In the genomic region with DNA sequence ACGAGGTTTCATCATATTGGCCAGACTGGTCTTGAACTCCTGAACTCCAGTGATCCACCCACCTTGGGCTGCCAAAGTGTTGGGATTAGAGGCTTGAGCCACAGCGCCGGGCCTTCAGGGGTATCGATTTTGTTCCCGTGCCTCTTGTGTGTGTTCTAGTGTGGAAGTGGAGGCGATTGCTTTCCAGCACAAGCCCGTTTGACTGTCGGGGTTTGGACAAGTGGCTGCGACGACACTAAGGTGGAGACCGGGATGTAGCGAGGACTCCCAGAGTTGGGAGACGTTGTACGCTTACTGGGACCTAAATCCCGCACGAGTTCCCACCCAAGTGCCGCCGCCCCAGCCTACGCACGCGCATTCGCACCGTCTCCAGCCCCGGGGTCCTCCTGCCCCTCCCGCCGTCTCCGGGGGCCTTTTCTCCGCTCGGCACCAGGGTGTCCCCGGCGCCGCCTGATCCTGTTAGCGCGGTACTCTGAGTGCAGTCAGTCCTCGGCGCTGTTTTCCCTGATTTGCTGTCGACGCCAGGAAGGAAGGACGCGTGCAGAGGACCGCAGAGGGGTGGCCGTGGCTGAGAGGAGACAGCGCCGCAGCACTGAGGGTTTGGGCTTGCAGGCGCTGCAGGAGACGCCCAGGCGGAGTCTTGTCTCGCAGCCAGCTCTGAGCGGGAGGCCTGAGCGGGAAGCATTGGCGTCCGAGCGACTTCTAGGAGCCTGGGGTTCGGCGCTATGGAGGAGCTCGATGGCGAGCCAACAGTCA, we compare ENCODE assay signal across 1 cellular context.
TF ChIP-seq lines count a peak whose summit lies in the region.

A gene with protein sequence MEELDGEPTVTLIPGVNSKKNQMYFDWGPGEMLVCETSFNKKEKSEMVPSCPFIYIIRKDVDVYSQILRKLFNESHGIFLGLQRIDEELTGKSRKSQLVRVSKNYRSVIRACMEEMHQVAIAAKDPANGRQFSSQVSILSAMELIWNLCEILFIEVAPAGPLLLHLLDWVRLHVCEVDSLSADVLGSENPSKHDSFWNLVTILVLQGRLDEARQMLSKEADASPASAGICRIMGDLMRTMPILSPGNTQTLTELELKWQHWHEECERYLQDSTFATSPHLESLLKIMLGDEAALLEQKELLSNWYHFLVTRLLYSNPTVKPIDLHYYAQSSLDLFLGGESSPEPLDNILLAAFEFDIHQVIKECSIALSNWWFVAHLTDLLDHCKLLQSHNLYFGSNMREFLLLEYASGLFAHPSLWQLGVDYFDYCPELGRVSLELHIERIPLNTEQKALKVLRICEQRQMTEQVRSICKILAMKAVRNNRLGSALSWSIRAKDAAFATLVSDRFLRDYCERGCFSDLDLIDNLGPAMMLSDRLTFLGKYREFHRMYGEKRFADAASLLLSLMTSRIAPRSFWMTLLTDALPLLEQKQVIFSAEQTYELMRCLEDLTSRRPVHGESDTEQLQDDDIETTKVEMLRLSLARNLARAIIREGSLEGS (plus strand): TSS at position 643 of the 756 bp plus-strand sequence. CDS start 83 bp downstream, at position 726.

TF ChIP-seq in H1, 55 proteins besides CTCF, POLR2A, EP300 and RAD21 (continues in another document):
- TF ChIP-seq SAP30 (IDR thresholded peaks at IDR 0.05; ENCODE audit: insufficient read depth, insufficient replicate concordance, low read length) (no peak), YY1 (IDR thresholded peaks at IDR 0.05; ENCODE audit: low read depth, low read length) (no peak), TEAD4 (IDR thresholded peaks at IDR 0.05; ENCODE audit: low read depth, low read length) (no peak), SIX5 (IDR thresholded peaks at IDR 0.05; ENCODE audit: low read depth, low read length) (no peak), TCF12 (IDR thresholded peaks at IDR 0.05; ENCODE audit: low read depth, low read length) (no peak), SP2 (IDR thresholded peaks at IDR 0.05; ENCODE audit: low read length) (no peak), HDAC6 (IDR thresholded peaks at IDR 0.05; ENCODE audit: low read depth, low read length) (no peak), CBX8 (IDR thresholded peaks at IDR 0.05; ENCODE audit: borderline replicate concordance, low read depth, low read length) (no peak), BACH1 (IDR thresholded peaks at IDR 0.05; ENCODE audit: low read length) (peak; percentile 59; the same call in 1 of the 2 replicates), SIRT6 (IDR thresholded peaks at IDR 0.05; ENCODE audit: low read length) (no peak), RXRA (IDR thresholded peaks at IDR 0.05; ENCODE audit: insufficient read depth, low read depth, low read length) (no peak), TBP (IDR thresholded peaks at IDR 0.05; ENCODE audit: low read depth, low read length) (peak; percentile 80), KDM4A (IDR thresholded peaks at IDR 0.05; ENCODE audit: low read depth, low read length, severe bottlenecking) (no peak), SP1 (IDR thresholded peaks at IDR 0.05; ENCODE audit: low read depth, low read length) (no peak), SP4 (IDR thresholded peaks at IDR 0.05; ENCODE audit: low read length) (peak; percentile 100), KDM1A (IDR thresholded peaks at IDR 0.05; ENCODE audit: borderline replicate concordance, low read length) (no peak), CHD1 (IDR thresholded peaks at IDR 0.05; ENCODE audit: low read depth, low read length) (no peak), CBX5 (IDR thresholded peaks at IDR 0.05; ENCODE audit: low read depth, low read length) (no peak), ZNF274 (IDR thresholded peaks at IDR 0.05; ENCODE audit: borderline replicate concordance, extremely low read depth, low read length) (no peak), NRF1 (IDR thresholded peaks at IDR 0.05; ENCODE audit: low read depth, low read length) (peak; percentile 62), TAF7 (optimal IDR thresholded peaks at IDR 0.05; ENCODE audit: borderline replicate concordance, low read depth, low read length) (no peak), BCL11A (IDR thresholded peaks at IDR 0.05; ENCODE audit: low read depth in 2 of 2, low read length in 2 of 2) (no peak), SUZ12 (IDR thresholded peaks at IDR 0.05; ENCODE audit: low read length) (no peak), SIN3A (conservative IDR thresholded peaks at IDR 0.05 in 1 of 2, IDR thresholded peaks at IDR 0.05 in 1 of 2; ENCODE audit: low read depth in 1 of 2, low read length in 2 of 2) (peak in 1 of 2 experiments; percentile 70; a peak in 1 of 4 replicates), TAF1 (IDR thresholded peaks at IDR 0.05; ENCODE audit: low read depth, low read length) (peak; percentile 73), POU5F1 (IDR thresholded peaks at IDR 0.05; ENCODE audit: low read depth, low read length) (no peak), PHF8 (conservative IDR thresholded peaks at IDR 0.05; ENCODE audit: low read depth, low read length) (peak; percentile 36), GABPA (IDR thresholded peaks at IDR 0.05; ENCODE audit: borderline replicate concordance, insufficient read depth, low read length) (no peak), CEBPB (IDR thresholded peaks at IDR 0.05; ENCODE audit: low read depth, low read length) (no peak), GTF2F1 (IDR thresholded peaks at IDR 0.05; ENCODE audit: borderline replicate concordance, low read depth, low read length) (peak; percentile 78; the same call in 1 of the 2 replicates), MAFK (IDR thresholded peaks at IDR 0.05; ENCODE audit: low read depth, low read length) (no peak), CTBP2 (IDR thresholded peaks at IDR 0.05; ENCODE audit: borderline replicate concordance, insufficient read depth, insufficient read length, low read length) (no peak), RBBP5 (IDR thresholded peaks at IDR 0.05; ENCODE audit: borderline replicate concordance, low read depth, low read length) (no peak; the same call in 1 of the 2 replicates), CREB1 (IDR thresholded peaks at IDR 0.05) (no peak), EZH2 (IDR thresholded peaks at IDR 0.05; ENCODE audit: low read depth, low read length, severe bottlenecking) (no peak), E2F6 (IDR thresholded peaks at IDR 0.05) (peak; percentile 82), KDM5A (IDR thresholded peaks at IDR 0.05; ENCODE audit: low read length) (no peak), BRCA1 (IDR thresholded peaks at IDR 0.05; ENCODE audit: low read depth, low read length) (no peak; the same call in 1 of the 2 replicates), SRF (IDR thresholded peaks at IDR 0.05; ENCODE audit: low read depth, low read length) (no peak), RNF2 (IDR thresholded peaks at IDR 0.05; ENCODE audit: borderline replicate concordance, low read depth, low read length, missing control alignments, poor library complexity, severe bottlenecking) (no peak), FOSL1 (IDR thresholded peaks at IDR 0.05; ENCODE audit: insufficient read depth, low read depth, low read length) (no peak), JUND (IDR thresholded peaks at IDR 0.05; ENCODE audit: low read length) (no peak), JUN (IDR thresholded peaks at IDR 0.05; ENCODE audit: low read depth, low read length) (no peak), ASH2L (IDR thresholded peaks at IDR 0.05; ENCODE audit: low read length) (peak; percentile 34), MAX (IDR thresholded peaks at IDR 0.05) (peak; percentile 67), RFX5 (IDR thresholded peaks at IDR 0.05; ENCODE audit: borderline replicate concordance, low read depth, low read length) (no peak), EGR1 (IDR thresholded peaks at IDR 0.05; ENCODE audit: borderline replicate concordance, low read depth, low read length) (no peak), CHD2 (IDR thresholded peaks at IDR 0.05; ENCODE audit: low read length) (no peak), POLR2AphosphoS5 (IDR thresholded peaks at IDR 0.05; ENCODE audit: low read depth, low read length) (peak; percentile 45; the same call in 1 of the 2 replicates), HDAC2 (IDR thresholded peaks at IDR 0.05; ENCODE audit: borderline replicate concordance in 1 of 2, low read depth in 2 of 2, low read length in 2 of 2) (peak in 1 of 2 experiments; percentile 86; a peak in 1 of 4 replicates), NANOG (IDR thresholded peaks at IDR 0.05; ENCODE audit: insufficient read depth, low read depth, low read length, poor library complexity, severe bottlenecking) (no peak)
- TF ChIP-seq, protein P1, sequence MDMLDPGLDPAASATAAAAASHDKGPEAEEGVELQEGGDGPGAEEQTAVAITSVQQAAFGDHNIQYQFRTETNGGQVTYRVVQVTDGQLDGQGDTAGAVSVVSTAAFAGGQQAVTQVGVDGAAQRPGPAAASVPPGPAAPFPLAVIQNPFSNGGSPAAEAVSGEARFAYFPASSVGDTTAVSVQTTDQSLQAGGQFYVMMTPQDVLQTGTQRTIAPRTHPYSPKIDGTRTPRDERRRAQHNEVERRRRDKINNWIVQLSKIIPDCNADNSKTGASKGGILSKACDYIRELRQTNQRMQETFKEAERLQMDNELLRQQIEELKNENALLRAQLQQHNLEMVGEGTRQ (IDR thresholded peaks at IDR 0.05; ENCODE audit: low read length) = no peak
- TF ChIP-seq, protein P2, sequence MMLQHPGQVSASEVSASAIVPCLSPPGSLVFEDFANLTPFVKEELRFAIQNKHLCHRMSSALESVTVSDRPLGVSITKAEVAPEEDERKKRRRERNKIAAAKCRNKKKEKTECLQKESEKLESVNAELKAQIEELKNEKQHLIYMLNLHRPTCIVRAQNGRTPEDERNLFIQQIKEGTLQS (IDR thresholded peaks at IDR 0.05; ENCODE audit: insufficient read depth, low read depth, low read length) = no peak
- TF ChIP-seq, protein P3, sequence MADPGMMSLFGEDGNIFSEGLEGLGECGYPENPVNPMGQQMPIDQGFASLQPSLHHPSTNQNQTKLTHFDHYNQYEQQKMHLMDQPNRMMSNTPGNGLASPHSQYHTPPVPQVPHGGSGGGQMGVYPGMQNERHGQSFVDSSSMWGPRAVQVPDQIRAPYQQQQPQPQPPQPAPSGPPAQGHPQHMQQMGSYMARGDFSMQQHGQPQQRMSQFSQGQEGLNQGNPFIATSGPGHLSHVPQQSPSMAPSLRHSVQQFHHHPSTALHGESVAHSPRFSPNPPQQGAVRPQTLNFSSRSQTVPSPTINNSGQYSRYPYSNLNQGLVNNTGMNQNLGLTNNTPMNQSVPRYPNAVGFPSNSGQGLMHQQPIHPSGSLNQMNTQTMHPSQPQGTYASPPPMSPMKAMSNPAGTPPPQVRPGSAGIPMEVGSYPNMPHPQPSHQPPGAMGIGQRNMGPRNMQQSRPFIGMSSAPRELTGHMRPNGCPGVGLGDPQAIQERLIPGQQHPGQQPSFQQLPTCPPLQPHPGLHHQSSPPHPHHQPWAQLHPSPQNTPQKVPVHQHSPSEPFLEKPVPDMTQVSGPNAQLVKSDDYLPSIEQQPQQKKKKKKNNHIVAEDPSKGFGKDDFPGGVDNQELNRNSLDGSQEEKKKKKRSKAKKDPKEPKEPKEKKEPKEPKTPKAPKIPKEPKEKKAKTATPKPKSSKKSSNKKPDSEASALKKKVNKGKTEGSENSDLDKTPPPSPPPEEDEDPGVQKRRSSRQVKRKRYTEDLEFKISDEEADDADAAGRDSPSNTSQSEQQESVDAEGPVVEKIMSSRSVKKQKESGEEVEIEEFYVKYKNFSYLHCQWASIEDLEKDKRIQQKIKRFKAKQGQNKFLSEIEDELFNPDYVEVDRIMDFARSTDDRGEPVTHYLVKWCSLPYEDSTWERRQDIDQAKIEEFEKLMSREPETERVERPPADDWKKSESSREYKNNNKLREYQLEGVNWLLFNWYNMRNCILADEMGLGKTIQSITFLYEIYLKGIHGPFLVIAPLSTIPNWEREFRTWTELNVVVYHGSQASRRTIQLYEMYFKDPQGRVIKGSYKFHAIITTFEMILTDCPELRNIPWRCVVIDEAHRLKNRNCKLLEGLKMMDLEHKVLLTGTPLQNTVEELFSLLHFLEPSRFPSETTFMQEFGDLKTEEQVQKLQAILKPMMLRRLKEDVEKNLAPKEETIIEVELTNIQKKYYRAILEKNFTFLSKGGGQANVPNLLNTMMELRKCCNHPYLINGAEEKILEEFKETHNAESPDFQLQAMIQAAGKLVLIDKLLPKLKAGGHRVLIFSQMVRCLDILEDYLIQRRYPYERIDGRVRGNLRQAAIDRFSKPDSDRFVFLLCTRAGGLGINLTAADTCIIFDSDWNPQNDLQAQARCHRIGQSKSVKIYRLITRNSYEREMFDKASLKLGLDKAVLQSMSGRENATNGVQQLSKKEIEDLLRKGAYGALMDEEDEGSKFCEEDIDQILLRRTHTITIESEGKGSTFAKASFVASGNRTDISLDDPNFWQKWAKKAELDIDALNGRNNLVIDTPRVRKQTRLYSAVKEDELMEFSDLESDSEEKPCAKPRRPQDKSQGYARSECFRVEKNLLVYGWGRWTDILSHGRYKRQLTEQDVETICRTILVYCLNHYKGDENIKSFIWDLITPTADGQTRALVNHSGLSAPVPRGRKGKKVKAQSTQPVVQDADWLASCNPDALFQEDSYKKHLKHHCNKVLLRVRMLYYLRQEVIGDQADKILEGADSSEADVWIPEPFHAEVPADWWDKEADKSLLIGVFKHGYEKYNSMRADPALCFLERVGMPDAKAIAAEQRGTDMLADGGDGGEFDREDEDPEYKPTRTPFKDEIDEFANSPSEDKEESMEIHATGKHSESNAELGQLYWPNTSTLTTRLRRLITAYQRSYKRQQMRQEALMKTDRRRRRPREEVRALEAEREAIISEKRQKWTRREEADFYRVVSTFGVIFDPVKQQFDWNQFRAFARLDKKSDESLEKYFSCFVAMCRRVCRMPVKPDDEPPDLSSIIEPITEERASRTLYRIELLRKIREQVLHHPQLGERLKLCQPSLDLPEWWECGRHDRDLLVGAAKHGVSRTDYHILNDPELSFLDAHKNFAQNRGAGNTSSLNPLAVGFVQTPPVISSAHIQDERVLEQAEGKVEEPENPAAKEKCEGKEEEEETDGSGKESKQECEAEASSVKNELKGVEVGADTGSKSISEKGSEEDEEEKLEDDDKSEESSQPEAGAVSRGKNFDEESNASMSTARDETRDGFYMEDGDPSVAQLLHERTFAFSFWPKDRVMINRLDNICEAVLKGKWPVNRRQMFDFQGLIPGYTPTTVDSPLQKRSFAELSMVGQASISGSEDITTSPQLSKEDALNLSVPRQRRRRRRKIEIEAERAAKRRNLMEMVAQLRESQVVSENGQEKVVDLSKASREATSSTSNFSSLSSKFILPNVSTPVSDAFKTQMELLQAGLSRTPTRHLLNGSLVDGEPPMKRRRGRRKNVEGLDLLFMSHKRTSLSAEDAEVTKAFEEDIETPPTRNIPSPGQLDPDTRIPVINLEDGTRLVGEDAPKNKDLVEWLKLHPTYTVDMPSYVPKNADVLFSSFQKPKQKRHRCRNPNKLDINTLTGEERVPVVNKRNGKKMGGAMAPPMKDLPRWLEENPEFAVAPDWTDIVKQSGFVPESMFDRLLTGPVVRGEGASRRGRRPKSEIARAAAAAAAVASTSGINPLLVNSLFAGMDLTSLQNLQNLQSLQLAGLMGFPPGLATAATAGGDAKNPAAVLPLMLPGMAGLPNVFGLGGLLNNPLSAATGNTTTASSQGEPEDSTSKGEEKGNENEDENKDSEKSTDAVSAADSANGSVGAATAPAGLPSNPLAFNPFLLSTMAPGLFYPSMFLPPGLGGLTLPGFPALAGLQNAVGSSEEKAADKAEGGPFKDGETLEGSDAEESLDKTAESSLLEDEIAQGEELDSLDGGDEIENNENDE (IDR thresholded peaks at IDR 0.05; ENCODE audit: insufficient replicate concordance, low read length) = no peak
